In the genomic region with DNA sequence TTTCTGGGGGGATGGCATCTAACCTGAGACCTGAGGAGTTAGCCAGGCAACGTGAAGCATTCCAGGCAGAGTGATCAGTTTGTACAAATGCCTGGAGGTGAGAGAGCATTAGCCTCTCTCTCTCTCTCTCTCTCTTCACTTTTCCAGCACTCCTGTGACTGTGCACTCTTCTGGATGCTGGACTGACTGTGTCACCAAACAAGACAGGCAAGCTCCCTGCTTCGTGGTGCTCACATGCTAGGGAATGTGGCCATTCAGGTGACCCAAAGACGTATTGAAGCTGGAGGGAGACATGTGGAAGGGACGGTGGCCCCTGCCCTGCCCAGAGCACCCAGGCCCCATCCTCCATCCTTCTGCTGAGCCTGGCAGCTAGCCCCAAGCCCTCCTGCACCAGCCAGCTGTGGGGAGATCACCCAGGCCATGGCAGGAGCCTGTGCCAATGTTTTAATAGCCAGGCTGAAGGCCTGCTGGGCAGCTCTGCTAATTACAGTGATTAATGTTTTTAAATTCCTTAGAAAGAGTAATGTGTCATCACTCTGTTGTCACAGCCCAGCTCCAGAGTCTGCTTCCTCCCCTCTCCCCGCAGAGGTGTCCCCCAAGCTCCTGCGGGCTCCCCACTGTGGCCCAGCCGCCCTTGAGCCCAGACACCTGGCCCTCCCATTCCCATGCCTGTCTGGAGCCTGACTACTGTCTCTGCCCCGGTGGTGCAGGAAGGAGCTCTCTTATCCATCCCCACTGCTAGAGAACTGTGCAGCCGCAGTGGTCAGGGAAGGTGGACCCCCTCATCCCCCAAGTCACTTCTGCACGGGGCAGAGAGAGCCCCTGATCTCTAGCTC, we compare ENCODE assay signal across 29 cellular contexts. TPM values are rescaled to one million over a fixed set of nuclear protein-coding genes. Genes with fewer than 3 reads are reported as not detected.
DNase-seq lines count a peak whose midpoint lies in the region; ATAC-seq and TF ChIP-seq lines count a peak whose summit lies in the region.
"Had no signal": no experiment of that assay in that cellular context is flagged by ENCODE, and none has a peak within 500 bp of the region (broad histone marks: within the 10 kb centered on the region; RNA-seq: fewer than 3 reads in every experiment).

No MANE protein-coding gene starts in this region.

- H3K79me2 ChIP-seq in PC-3 (ENCODE audit: low read length), result no peaks in the 10 kb centered on the region

- WGBS in sigmoid colon, 2 donors, result 67 to 75% methylated on average over 10 of the region's 10 CpGs

- no peaks in the 10 kb centered on the region for H3K9me3 Mint-ChIP-seq in natural killer cell
- H3K9me3 Mint-ChIP-seq in natural killer cell treated with Interleukin-12 subunit alpha and Interleukin-12 subunit beta and Interleukin-15 and Interleukin-18, amount 100 ng/mL, for 72 hours, result no peaks in the 10 kb centered on the region
- H3K9me3 Mint-ChIP-seq: activated T-cell treated with anti-CD3 and anti-CD28 coated beads, Interleukin-2, amount 50 U/mL, for 4 hours; naive thymus-derived CD8-positive, alpha-beta T cell; stimulated activated effector memory CD8-positive, alpha-beta T cell treated with anti-CD3 and anti-CD28 coated beads, Interleukin-12 subunit alpha, Interleukin-12 subunit beta, amount 100 ng/mL, for 72 hours had no signal

- H3K36me3 Mint-ChIP-seq in natural killer cell, result no peaks in the 10 kb centered on the region
- H3K36me3 Mint-ChIP-seq in natural killer cell treated with Interleukin-12 subunit alpha and Interleukin-12 subunit beta and Interleukin-15 and Interleukin-18, amount 100 ng/mL, for 72 hours, result no peaks in the 10 kb centered on the region
- H3K36me3 Mint-ChIP-seq: naive thymus-derived CD8-positive, alpha-beta T cell; stimulated activated effector memory CD8-positive, alpha-beta T cell treated with anti-CD3 and anti-CD28 coated beads, Interleukin-12 subunit alpha, Interleukin-12 subunit beta, amount 100 ng/mL, for 72 hours had no signal

- H3K4me3 ChIP-seq in PC-3 (ENCODE audit: low read length) (no peak overlapping the region), sigmoid colon (no peak overlapping the region)
- H3K4me3 ChIP-seq: cardiac muscle cell, ovary, Peyer's patch, SJSA1 had no signal

- DNase-seq in natural killer cell (no peak), PC-3 (peak; percentile 15), foreskin keratinocyte (peak; percentile 24 to 66), NCI-H2107 treated with DMSO at 0.1 percent for 48 hours (lab: John Stamatoyannopoulos, UW; ENCODE audit: unreplicated experiment) (no peak), sigmoid colon (no peak), SW480 (ENCODE audit: low spot score) (no peak)
- no peak for DNase-seq in natural killer cell treated with Interleukin-12 subunit alpha and Interleukin-12 subunit beta and Interleukin-15 and Interleukin-18, amount 100 ng/mL, for 72 hours (ENCODE audit: low spot score)
- DNase-seq: ACHN; activated CD4-positive, alpha-beta T cell treated with anti-CD3 and anti-CD28 coated beads for 48 hours; activated naive CD4-positive, alpha-beta T cell; activated T-cell treated with anti-CD3 and anti-CD28 coated beads, Interleukin-2, amount 50 U/mL, for 4 hours; amniotic stem cell; H7; head of caudate nucleus; Karpas-422; naive thymus-derived CD8-positive, alpha-beta T cell; NCI-H2029; NCI-H510A; NK-92 treated with Interleukin-12 subunit alpha and Interleukin-12 subunit beta, amount 100 ng/mL, for 24 hours; ovary; Peyer's patch; retina; stimulated activated CD4-positive, alpha-beta T cell treated with anti-CD3 and anti-CD28 coated beads, Interleukin-2, amount 100 ng/mL, for 48 hours; substantia nigra; T-helper 17 cell had no signal

- H3K9me2 ChIP-seq in PC-3 (replicated peaks; ENCODE audit: low read length), result no peaks in the 10 kb centered on the region

- H3K4me2 ChIP-seq in PC-3 (ENCODE audit: low read length), result no peak overlapping the region

- peak overlapping the region; percentile 61 for H3K4me3 Mint-ChIP-seq in natural killer cell
- H3K4me3 Mint-ChIP-seq in natural killer cell treated with Interleukin-12 subunit alpha and Interleukin-12 subunit beta and Interleukin-15 and Interleukin-18, amount 100 ng/mL, for 72 hours, result no peak overlapping the region
- H3K4me3 Mint-ChIP-seq: activated T-cell treated with anti-CD3 and anti-CD28 coated beads, Interleukin-2, amount 50 U/mL, for 4 hours; naive thymus-derived CD8-positive, alpha-beta T cell; stimulated activated effector memory CD8-positive, alpha-beta T cell treated with anti-CD3 and anti-CD28 coated beads, Interleukin-12 subunit alpha, Interleukin-12 subunit beta, amount 100 ng/mL, for 72 hours; T-helper 17 cell had no signal

- H2AFZ ChIP-seq in PC-3 (ENCODE audit: low read length), result no peak overlapping the region

- CTCF ChIA-PET in PC-3 (lab: Charles Lee), result no interaction called here

- POLR2A ChIA-PET in PC-3 (lab: Charles Lee; ENCODE audit: unreplicated experiment), result no interaction called here

- peak overlapping the region; percentile 63 to 80 for H3K27ac Mint-ChIP-seq in natural killer cell
- peak overlapping the region in 1 of 2 donors; percentile 51 for H3K27ac Mint-ChIP-seq in natural killer cell treated with Interleukin-12 subunit alpha and Interleukin-12 subunit beta and Interleukin-15 and Interleukin-18, amount 100 ng/mL, for 72 hours
- H3K27ac Mint-ChIP-seq: stimulated activated effector memory CD8-positive, alpha-beta T cell treated with anti-CD3 and anti-CD28 coated beads, Interleukin-12 subunit alpha, Interleukin-12 subunit beta, amount 100 ng/mL, for 72 hours; T-helper 17 cell had no signal

- peaks cover 0 to 8% of the 10 kb centered on the region in 2 donors for H3K27me3 Mint-ChIP-seq in natural killer cell (ENCODE audit: low read depth in 2 of 2)
- H3K27me3 Mint-ChIP-seq in natural killer cell treated with Interleukin-12 subunit alpha and Interleukin-12 subunit beta and Interleukin-15 and Interleukin-18, amount 100 ng/mL, for 72 hours, result peaks cover 0 to under 1% of the 10 kb centered on the region in 2 donors

- ATAC-seq in natural killer cell (no peak), PC-3 (no peak), foreskin keratinocyte (no peak), GM19324 (IDR thresholded peaks at IDR 0.05; ENCODE audit: low FRiP score, unreplicated experiment) (no peak)
- no peak for ATAC-seq in natural killer cell treated with Interleukin-12 subunit alpha and Interleukin-12 subunit beta and Interleukin-15 and Interleukin-18, amount 100 ng/mL, for 72 hours
- ATAC-seq: activated T-cell treated with anti-CD3 and anti-CD28 coated beads, Interleukin-2, amount 50 U/mL, for 4 hours; naive thymus-derived CD8-positive, alpha-beta T cell; stimulated activated effector memory CD8-positive, alpha-beta T cell treated with anti-CD3 and anti-CD28 coated beads, Interleukin-12 subunit alpha, Interleukin-12 subunit beta, amount 100 ng/mL, for 72 hours; T-helper 17 cell had no signal

- no peak overlapping the region for H3K27ac ChIP-seq in PC-3 (ENCODE audit: low read length)
- H3K27ac ChIP-seq in foreskin keratinocyte, result no peak overlapping the region
- H3K27ac ChIP-seq in sigmoid colon, result no peak overlapping the region
- H3K27ac ChIP-seq: cardiac muscle cell, ovary, Peyer's patch, SJSA1 had no signal

- H3K27me3 ChIP-seq in PC-3 (ENCODE audit: low read length), result no peaks in the 10 kb centered on the region
- no peaks in the 10 kb centered on the region for H3K27me3 ChIP-seq in foreskin keratinocyte
- H3K27me3 ChIP-seq in sigmoid colon, result peaks cover 0 to 31% (median 13%) of the 10 kb centered on the region in 3 donors
- H3K27me3 ChIP-seq: cardiac muscle cell, ovary, Peyer's patch had no signal

- H3K9me3 ChIP-seq in PC-3 (ENCODE audit: low read length) (no peaks in the 10 kb centered on the region), sigmoid colon (no peaks in the 10 kb centered on the region)
- H3K9me3 ChIP-seq: ovary, Peyer's patch, SJSA1 had no signal

- no peak for TF ChIP-seq CTCF in natural killer cell (IDR thresholded peaks at IDR 0.05)
- TF ChIP-seq CTCF in PC-3 (conservative IDR thresholded peaks at IDR 0.05; ENCODE audit: low read depth, low read length), result no peak
- TF ChIP-seq CTCF in foreskin keratinocyte (conservative IDR thresholded peaks at IDR 0.05), result no peak
- no peak for TF ChIP-seq CTCF in sigmoid colon (IDR thresholded peaks at IDR 0.05)

- no peaks in the 10 kb centered on the region for H4K20me1 ChIP-seq in PC-3 (ENCODE audit: low read length)

- TF ChIP-seq POLR2A in sigmoid colon (IDR thresholded peaks at IDR 0.05), result no peak

- H3K4me1 ChIP-seq in PC-3 (ENCODE audit: insufficient read depth, low read length), result no peaks in the 10 kb centered on the region
- peaks cover 3% of the 10 kb centered on the region for H3K4me1 ChIP-seq in foreskin keratinocyte
- no peaks in the 10 kb centered on the region for H3K4me1 ChIP-seq in sigmoid colon
- H3K4me1 ChIP-seq: Peyer's patch, SJSA1 had no signal

- intact Hi-C loops in natural killer cell (cut with micrococcal nuclease) (no loop called here), PC-3 (cut with micrococcal nuclease) (no loop called here), sigmoid colon (cut with DNase I) (no loop called here)

- no peak overlapping the region for H3K9ac ChIP-seq in PC-3 (ENCODE audit: low read length)

- BruUV-seq in PC-3 (replicated peaks; lab: Mats Ljungman, UMichigan), result no TSS peak

- peaks cover 12 to 15% of the 10 kb centered on the region in 2 donors for H3K4me1 Mint-ChIP-seq in natural killer cell
- peaks cover 0 to 16% of the 10 kb centered on the region in 2 donors for H3K4me1 Mint-ChIP-seq in natural killer cell treated with Interleukin-12 subunit alpha and Interleukin-12 subunit beta and Interleukin-15 and Interleukin-18, amount 100 ng/mL, for 72 hours (ENCODE audit: low read depth in 2 of 2)

- H3F3A ChIP-seq in PC-3 (ENCODE audit: low read length, unreplicated experiment), result no peaks in the 10 kb centered on the region

- TF ChIP-seq EP300 in sigmoid colon (IDR thresholded peaks at IDR 0.05), result no peak

- no peaks in the 10 kb centered on the region for H3K36me3 ChIP-seq in PC-3 (ENCODE audit: low read depth, low read length)
- no peaks in the 10 kb centered on the region for H3K36me3 ChIP-seq in sigmoid colon
- H3K36me3 ChIP-seq: cardiac muscle cell, ovary, Peyer's patch, SJSA1 had no signal

RNA-seq across cellular contexts. Expression of a gene that starts 48.9 kb away (rescaled TPM):
- total RNA-seq in natural killer cell (10 to 100 TPM; 21.2 to 22.1 (median 21.7) TPM), PC-3 (2014; rRNA removed) (14.5 and 14.8 TPM in 2 replicates), foreskin keratinocyte (11.3 and 13.3 TPM in 2 replicates), sigmoid colon (10 to 100 TPM in 2 of 4 donors, 1 to 10 TPM in 2; 8.2 to 13.6 (median 11.2) TPM)
- total RNA-seq in natural killer cell treated with Interleukin-12 subunit alpha and Interleukin-12 subunit beta and Interleukin-15 and Interleukin-18, amount 100 ng/mL, for 72 hours, result 10 to 100 TPM; 19.0 to 41.8 TPM
- polyA plus RNA-seq in foreskin keratinocyte (8.0 and 9.5 TPM in 2 replicates), sigmoid colon (10 to 100 TPM in 1 of 3 donors, 1 to 10 TPM in 2; 3.6 to 11.9 (median 5.1) TPM)

RNA-seq across cellular contexts. Expression of a gene that starts 59.5 kb away (rescaled TPM):
- total RNA-seq in natural killer cell (10 to 100 TPM; 42.7 to 54.6 (median 43.7) TPM), PC-3 (2014; rRNA removed) (48.0 and 53.6 TPM in 2 replicates), foreskin keratinocyte (49.0 and 51.8 TPM in 2 replicates), sigmoid colon (10 to 100 TPM; 22.8 to 38.1 (median 30.0) TPM)
- total RNA-seq in natural killer cell treated with Interleukin-12 subunit alpha and Interleukin-12 subunit beta and Interleukin-15 and Interleukin-18, amount 100 ng/mL, for 72 hours, result 10 to 100 TPM; 47.1 to 82.0 TPM
- polyA plus RNA-seq in foreskin keratinocyte (16.0 and 18.8 TPM in 2 replicates), sigmoid colon (10 to 100 TPM in 2 of 3 donors, 1 to 10 TPM in 1; 7.6 to 25.7 (median 10.2) TPM)

Comparison
In these comparisons a context has a peak if more than half of its experiments do, and no peak if none do; other contexts are left out.
1. DNase-seq: peak in PC-3 (single experiment) and foreskin keratinocyte (2 of 2); none in natural killer cell (single experiment), natural killer cell treated with Interleukin-12 subunit alpha and Interleukin-12 subunit beta and Interleukin-15 and Interleukin-18, amount 100 ng/mL, for 72 hours (single experiment), NCI-H2107 treated with DMSO at 0.1 percent for 48 hours (single experiment), sigmoid colon (single experiment) and SW480 (single experiment).